2 cellular contexts compared by ENCODE assay signal in the genomic region with DNA sequence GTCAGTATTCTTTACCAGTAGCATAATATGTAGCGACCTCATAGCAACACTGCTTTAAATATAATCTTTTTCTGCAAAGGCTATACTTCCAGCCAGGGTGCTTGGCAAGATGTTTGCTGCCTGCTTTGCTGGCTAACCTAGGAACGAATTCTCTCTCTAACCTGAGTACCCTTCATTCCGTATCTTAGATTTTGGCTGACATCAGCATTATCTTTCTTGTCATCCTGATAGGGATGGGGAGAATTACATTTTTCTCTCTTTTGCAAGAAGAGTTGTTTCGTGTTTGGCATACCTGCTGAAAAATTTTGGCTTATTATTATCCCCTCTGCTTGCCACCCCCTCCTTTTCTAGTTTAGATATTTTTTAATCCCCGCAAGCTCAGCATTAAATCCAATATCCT.
A peak's percentile ranks its signal among the peaks of the same experiment; 100 is the strongest.
TF ChIP-seq lines count a peak whose summit lies in the region.

No MANE protein-coding gene starts in this region.

TF ChIP-seq in HepG2, 621 proteins besides CTCF, POLR2A, EP300 and RAD21:
- peak; percentile 94 to 96 for TF ChIP-seq MAFK (conservative IDR thresholded peaks at IDR 0.05 in 1 of 2, IDR thresholded peaks at IDR 0.05 in 1 of 2; ENCODE audit: low read length in 2 of 2)
- TF ChIP-seq ZNF589 (CRISPR knock-in tag; conservative IDR thresholded peaks at IDR 0.05), result no peak
- TF ChIP-seq MAFF (IDR thresholded peaks at IDR 0.05; ENCODE audit: low read depth, low read length), result peak; percentile 93

TF ChIP-seq in H1, 55 proteins besides CTCF, POLR2A, EP300 and RAD21:
- TF ChIP-seq RNF2 (IDR thresholded peaks at IDR 0.05; ENCODE audit: borderline replicate concordance, low read depth, low read length, missing control alignments, poor library complexity, severe bottlenecking), result no peak
- peak; percentile 60; the same call in 1 of the 2 replicates for TF ChIP-seq MAFK (IDR thresholded peaks at IDR 0.05; ENCODE audit: low read depth, low read length)
